Comparison of ENCODE assay signal across 10 cellular contexts in genomic region chr17:16085066-16085699, GRCh38.
DNase-seq lines count a peak whose midpoint lies in the region; ATAC-seq and TF ChIP-seq lines count a peak whose summit lies in the region.
"Had no signal": no experiment of that assay in that cellular context is flagged by ENCODE, and none has a peak within 500 bp of the region (broad histone marks: within the 10 kb centered on the region; RNA-seq: fewer than 3 reads in every experiment).

No MANE protein-coding gene starts in this region.

- H2AFZ ChIP-seq in PC-3 (ENCODE audit: low read length) (no peak overlapping the region), osteoblast (ENCODE audit: low read length) (no peak overlapping the region)

- H3K79me2 ChIP-seq in PC-3 (ENCODE audit: low read length) (0 out of 2 replicates have a peak, but pooled peaks cover 6% of the 10 kb centered on the region), osteoblast (ENCODE audit: insufficient read depth, low read length) (peaks cover 46% of the 10 kb centered on the region)

- no peaks in the 10 kb centered on the region for H3K27me3 ChIP-seq in CD4-positive, alpha-beta T cell (ENCODE audit: control insufficient read depth, insufficient read depth, low read length)
- H3K27me3 ChIP-seq in PC-3 (ENCODE audit: low read length) (no peaks in the 10 kb centered on the region), osteoblast (ENCODE audit: insufficient read depth, low read length) (no peaks in the 10 kb centered on the region)

- H3K4me2 ChIP-seq in PC-3 (ENCODE audit: low read length): 0 out of 2 replicates have a peak overlapping the region, but pooled peaks have one; percentile 0
- no peak overlapping the region for H3K4me2 ChIP-seq in osteoblast (ENCODE audit: insufficient read depth, low read length)

- intact Hi-C loops in CD4-positive, alpha-beta T cell (cut with DNase I, micrococcal nuclease): no loop called here
- intact Hi-C loops in PC-3 (cut with micrococcal nuclease): no loop called here

- peaks cover 26% of the 10 kb centered on the region; the same call in 1 of the 2 replicates for H3K36me3 ChIP-seq in PC-3 (ENCODE audit: low read depth, low read length)
- H3K36me3 ChIP-seq in osteoblast (ENCODE audit: insufficient read depth, low read length): peaks cover 43% of the 10 kb centered on the region

- H3K4me3 Mint-ChIP-seq in CD4-positive, alpha-beta T cell: no peak overlapping the region

- CTCF ChIA-PET in CD4-positive, alpha-beta T cell (lab: Charles Lee): no interaction called here
- CTCF ChIA-PET in PC-3 (lab: Charles Lee): no interaction called here

- no TSS peak for BruUV-seq in PC-3 (replicated peaks; lab: Mats Ljungman, UMichigan)

- DNase-seq in CD4-positive, alpha-beta T cell: no peak
- DNase-seq in PC-3 (peak; percentile 57), dermis microvascular lymphatic vessel endothelial cell (ENCODE audit: low read depth in 2 of 2) (peak; percentile 44 to 75), osteoblast (ENCODE audit: insufficient read length, low spot score, missing footprints) (no peak), NCI-H524 treated with DMSO at 0.1 percent for 48 hours (lab: John Stamatoyannopoulos, UW) (no peak), GM13977 (ENCODE audit: low spot score) (no peak)
- DNase-seq: central memory CD4-positive, alpha-beta T cell; stimulated activated CD4-positive, alpha-beta T cell treated with anti-CD3 and anti-CD28 coated beads, Interleukin-4, amount 100 ng/mL, for 24 hours had no signal

- no peaks in the 10 kb centered on the region for H3K9me3 ChIP-seq in CD4-positive, alpha-beta T cell (ENCODE audit: control insufficient read depth, low read length)
- H3K9me3 ChIP-seq in PC-3 (ENCODE audit: low read length) (no peaks in the 10 kb centered on the region), osteoblast (ENCODE audit: low read depth, low read length) (no peaks in the 10 kb centered on the region)

- H3K4me3 ChIP-seq in PC-3 (ENCODE audit: low read length) (no peak overlapping the region), osteoblast (ENCODE audit: insufficient read depth, low read length) (no peak overlapping the region)

- H3K27me3 Mint-ChIP-seq in CD4-positive, alpha-beta T cell: no peaks in the 10 kb centered on the region

- peaks cover 79% of the 10 kb centered on the region for H3K36me3 Mint-ChIP-seq in CD4-positive, alpha-beta T cell (ENCODE audit: low read depth)

- H3K9ac ChIP-seq in PC-3 (ENCODE audit: low read length): no peak overlapping the region

- H3K27ac Mint-ChIP-seq in CD4-positive, alpha-beta T cell: peak overlapping the region; percentile 67

- POLR2A ChIA-PET in CD4-positive, alpha-beta T cell (lab: Charles Lee): no interaction called here
- POLR2A ChIA-PET in PC-3 (lab: Charles Lee; ENCODE audit: unreplicated experiment): no interaction called here

- in situ Hi-C loops in GM13977 (cut with MboI; ENCODE audit: low pct_unique_long_range_greater_than_20kb, low sequenced_read_pairs, unreplicated experiment): no loop called here

- no peak for TF ChIP-seq CTCF in CD4-positive, alpha-beta T cell (IDR thresholded peaks at IDR 0.05)
- TF ChIP-seq CTCF in PC-3 (conservative IDR thresholded peaks at IDR 0.05; ENCODE audit: low read depth, low read length): no peak
- TF ChIP-seq CTCF in osteoblast (IDR thresholded peaks at IDR 0.05; ENCODE audit: extremely low read depth, low read depth, low read length): no peak
- no peak for TF ChIP-seq CTCF in GM13977 (IDR thresholded peaks at IDR 0.05; ENCODE audit: extremely low read depth, insufficient read depth, missing control alignments)

- no peaks in the 10 kb centered on the region for H4K20me1 ChIP-seq in PC-3 (ENCODE audit: low read length)
- H4K20me1 ChIP-seq in osteoblast (ENCODE audit: insufficient read depth, low read length): peaks cover 7% of the 10 kb centered on the region

- peaks cover 36% of the 10 kb centered on the region for H3K4me1 Mint-ChIP-seq in CD4-positive, alpha-beta T cell (ENCODE audit: low read depth)

- H3K4me1 ChIP-seq in PC-3 (ENCODE audit: insufficient read depth, low read length) (peaks cover 10% of the 10 kb centered on the region), osteoblast (ENCODE audit: insufficient read depth, low read length) (peaks cover 5% of the 10 kb centered on the region)

- no peak for ATAC-seq in CD4-positive, alpha-beta T cell (ENCODE audit: poor library complexity)
- ATAC-seq in PC-3: peak; percentile 78
- no peak for ATAC-seq in HG03097 (IDR thresholded peaks at IDR 0.05; ENCODE audit: low FRiP score, unreplicated experiment)
- ATAC-seq in GM21529 (IDR thresholded peaks at IDR 0.05; ENCODE audit: unreplicated experiment): no peak

- H3K9me3 Mint-ChIP-seq in CD4-positive, alpha-beta T cell: no peaks in the 10 kb centered on the region

- H3K9me2 ChIP-seq in PC-3 (replicated peaks; ENCODE audit: low read length): no peaks in the 10 kb centered on the region

- H3K27ac ChIP-seq in CD4-positive, alpha-beta T cell (ENCODE audit: low read depth, low read length): no peak overlapping the region
- H3K27ac ChIP-seq in PC-3 (ENCODE audit: low read length) (peak overlapping the region; percentile 23), osteoblast (ENCODE audit: low read depth, low read length) (peak overlapping the region; percentile 40)

- no peaks in the 10 kb centered on the region for H3F3A ChIP-seq in PC-3 (ENCODE audit: low read length, unreplicated experiment)

Comparison
In these comparisons a context has a peak if more than half of its experiments do, and no peak if none do; other contexts are left out.
1. DNase-seq: peak in PC-3 (single experiment) and dermis microvascular lymphatic vessel endothelial cell (2 of 2); none in CD4-positive, alpha-beta T cell (0 of 10), osteoblast (single experiment), NCI-H524 treated with DMSO at 0.1 percent for 48 hours (single experiment) and GM13977 (single experiment).